1 cellular context compared by ENCODE assay signal in the genomic region with DNA sequence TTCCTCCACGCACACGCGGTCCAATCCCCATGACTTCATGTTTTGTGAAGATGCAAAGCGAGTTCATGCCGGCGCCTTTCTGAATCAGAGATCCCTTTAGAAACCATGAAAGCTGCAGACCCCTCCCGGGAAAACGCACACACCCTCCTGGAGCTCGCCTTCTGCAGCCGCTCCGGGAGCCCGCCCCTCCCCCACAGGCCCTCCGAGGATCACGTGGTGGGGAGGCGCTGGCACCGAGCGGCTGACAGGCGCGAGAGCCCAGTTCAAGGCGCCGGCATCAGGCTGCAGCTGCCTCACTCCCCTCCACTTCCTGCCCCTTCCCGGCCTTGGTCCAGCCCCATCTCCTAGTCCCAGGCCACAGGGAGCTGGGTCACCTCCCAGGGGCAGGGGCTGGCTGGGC.
TF ChIP-seq lines count a peak whose summit lies in the region.

No MANE protein-coding gene starts in this region.

TF ChIP-seq in IMR-90, 13 proteins besides CTCF, POLR2A, EP300 and RAD21:
- TF ChIP-seq, protein P1, sequence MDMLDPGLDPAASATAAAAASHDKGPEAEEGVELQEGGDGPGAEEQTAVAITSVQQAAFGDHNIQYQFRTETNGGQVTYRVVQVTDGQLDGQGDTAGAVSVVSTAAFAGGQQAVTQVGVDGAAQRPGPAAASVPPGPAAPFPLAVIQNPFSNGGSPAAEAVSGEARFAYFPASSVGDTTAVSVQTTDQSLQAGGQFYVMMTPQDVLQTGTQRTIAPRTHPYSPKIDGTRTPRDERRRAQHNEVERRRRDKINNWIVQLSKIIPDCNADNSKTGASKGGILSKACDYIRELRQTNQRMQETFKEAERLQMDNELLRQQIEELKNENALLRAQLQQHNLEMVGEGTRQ (IDR thresholded peaks at IDR 0.05; ENCODE audit: low read depth, low read length) = peak; percentile 55
